ENCODE assay signal across 9 cellular contexts in genomic region chr5:126354012-126354856, GRCh38.
DNase-seq lines count a peak whose midpoint lies in the region; ATAC-seq and TF ChIP-seq lines count a peak whose summit lies in the region.
"Had no signal": no experiment of that assay in that cellular context is flagged by ENCODE, and none has a peak within 500 bp of the region (broad histone marks: within the 10 kb centered on the region; RNA-seq: fewer than 3 reads in every experiment).

No MANE protein-coding gene starts in this region.

- no peak overlapping the region for H3K27ac Mint-ChIP-seq in T-helper 2 cell treated with Interferon-gamma antibody and Interleukin-4, amounts not matched to agents 5 μg/mL and 100 μg/mL, for 36 hours
- H3K27ac Mint-ChIP-seq in nephron progenitor cell: peak overlapping the region; percentile 10

- H3K4me3 Mint-ChIP-seq in T-helper 2 cell treated with Interferon-gamma antibody and Interleukin-4, amounts not matched to agents 5 μg/mL and 100 μg/mL, for 36 hours: peak overlapping the region; percentile 31
- no peak overlapping the region for H3K4me3 Mint-ChIP-seq in nephron progenitor cell

- no peaks in the 10 kb centered on the region for H3K36me3 ChIP-seq in GM06990 (ENCODE audit: control insufficient read depth, insufficient read depth, low read length)
- H3K36me3 ChIP-seq: HAP-1 had no signal

- no peaks in the 10 kb centered on the region for H3K27me3 ChIP-seq in GM06990 (replicated peaks; ENCODE audit: control insufficient read depth, insufficient read depth, low read length)

- no peaks in the 10 kb centered on the region for H3K36me3 Mint-ChIP-seq in T-helper 2 cell treated with Interferon-gamma antibody and Interleukin-4, amounts not matched to agents 5 μg/mL and 100 μg/mL, for 36 hours (ENCODE audit: low read depth)
- peaks cover 4% of the 10 kb centered on the region for H3K36me3 Mint-ChIP-seq in nephron progenitor cell (ENCODE audit: low read depth)

- H3K9me3 Mint-ChIP-seq in T-helper 2 cell treated with Interferon-gamma antibody and Interleukin-4, amounts not matched to agents 5 μg/mL and 100 μg/mL, for 36 hours: no peaks in the 10 kb centered on the region
- H3K9me3 Mint-ChIP-seq in nephron progenitor cell: no peaks in the 10 kb centered on the region

- DNase-seq in GM06990 (ENCODE audit: extremely low read depth, insufficient read length): no peak
- DNase-seq in LHCN-M2 (ENCODE audit: low read depth): peak; percentile 99
- DNase-seq in T-helper 2 cell treated with Interferon-gamma antibody and Interleukin-4, amounts not matched to agents 5 μg/mL and 100 μg/mL, for 36 hours (ENCODE audit: low spot score): no peak
- DNase-seq in nephron progenitor cell: no peak
- no peak for DNase-seq in activated CD4-positive, CD25-positive, alpha-beta regulatory T cell treated with anti-CD3 and anti-CD28 coated beads, Interleukin-2, amount 50 U/mL, for 72 hours

- no peak overlapping the region for H3K4me3 ChIP-seq in GM06990 (replicated peaks; ENCODE audit: low read depth, low read length)
- H3K4me3 ChIP-seq: HAP-1 had no signal

- TF ChIP-seq CTCF in 22Rv1 (IDR thresholded peaks at IDR 0.05) (peak; percentile 68), GM06990 (IDR thresholded peaks at IDR 0.05; ENCODE audit: insufficient read depth, low read length, poor library complexity, severe bottlenecking) (peak; percentile 53), nephron progenitor cell (IDR thresholded peaks at IDR 0.05) (peak; percentile 37)

- H3K27me3 Mint-ChIP-seq in T-helper 2 cell treated with Interferon-gamma antibody and Interleukin-4, amounts not matched to agents 5 μg/mL and 100 μg/mL, for 36 hours (ENCODE audit: low read depth): peaks cover 5% of the 10 kb centered on the region
- peaks cover 5% of the 10 kb centered on the region for H3K27me3 Mint-ChIP-seq in nephron progenitor cell (ENCODE audit: low read depth, poor library complexity)

- H3K4me1 Mint-ChIP-seq in T-helper 2 cell treated with Interferon-gamma antibody and Interleukin-4, amounts not matched to agents 5 μg/mL and 100 μg/mL, for 36 hours (ENCODE audit: low read depth): peaks cover 5% of the 10 kb centered on the region
- peaks cover 45% of the 10 kb centered on the region for H3K4me1 Mint-ChIP-seq in nephron progenitor cell

- peak; percentile 54 for ATAC-seq in esophagus mucosa
- no peak for ATAC-seq in HG03571 (IDR thresholded peaks at IDR 0.05; ENCODE audit: unreplicated experiment)

- H3K27ac ChIP-seq in 22Rv1: no peak overlapping the region
